8 cellular contexts compared by ENCODE assay signal in the genomic region with DNA sequence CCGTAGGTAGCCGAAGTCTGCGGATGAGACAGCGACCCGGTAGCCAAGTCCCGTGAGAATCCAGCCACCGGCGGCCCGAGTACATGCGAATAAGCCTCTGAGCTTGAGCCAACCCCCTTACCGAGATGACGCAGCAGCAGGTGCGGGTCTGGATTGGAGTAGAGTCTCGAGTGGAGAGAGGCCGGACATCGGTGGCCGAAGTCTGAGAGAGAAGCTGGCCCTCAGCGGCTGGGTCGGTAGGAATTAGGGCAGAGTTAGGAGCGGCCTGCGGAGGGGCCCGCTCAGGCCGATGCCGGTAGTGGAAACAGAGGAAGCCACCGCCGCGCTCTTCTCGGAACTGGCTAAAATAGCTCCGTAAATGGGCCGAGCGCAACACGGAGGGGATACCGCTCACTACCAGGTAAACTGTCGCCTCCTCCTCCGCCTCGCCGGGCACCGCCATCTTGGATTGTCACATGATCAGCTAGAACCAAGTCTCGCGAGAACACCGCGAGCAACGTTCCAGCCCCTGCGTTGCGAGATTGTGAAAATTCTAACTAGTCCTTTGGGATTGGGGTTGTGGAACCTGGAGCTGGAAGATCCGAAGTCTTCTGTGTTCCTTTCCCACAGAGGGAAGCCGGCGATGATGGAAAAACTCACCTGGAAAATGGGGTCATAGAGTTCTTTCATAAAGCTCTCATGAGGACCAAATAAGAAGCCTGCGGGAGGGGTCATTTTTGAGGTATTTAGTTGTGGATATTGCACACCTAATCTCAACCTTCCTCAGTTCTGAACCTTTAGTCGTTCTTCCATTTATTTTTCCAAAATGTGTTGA. TPM values are rescaled to one million over a fixed set of nuclear protein-coding genes. Genes with fewer than 3 reads are reported as not detected.
A peak's percentile ranks its signal among the peaks of the same experiment; 100 is the strongest.
DNase-seq lines count a peak whose midpoint lies in the region; ATAC-seq and TF ChIP-seq lines count a peak whose summit lies in the region.

A gene with protein sequence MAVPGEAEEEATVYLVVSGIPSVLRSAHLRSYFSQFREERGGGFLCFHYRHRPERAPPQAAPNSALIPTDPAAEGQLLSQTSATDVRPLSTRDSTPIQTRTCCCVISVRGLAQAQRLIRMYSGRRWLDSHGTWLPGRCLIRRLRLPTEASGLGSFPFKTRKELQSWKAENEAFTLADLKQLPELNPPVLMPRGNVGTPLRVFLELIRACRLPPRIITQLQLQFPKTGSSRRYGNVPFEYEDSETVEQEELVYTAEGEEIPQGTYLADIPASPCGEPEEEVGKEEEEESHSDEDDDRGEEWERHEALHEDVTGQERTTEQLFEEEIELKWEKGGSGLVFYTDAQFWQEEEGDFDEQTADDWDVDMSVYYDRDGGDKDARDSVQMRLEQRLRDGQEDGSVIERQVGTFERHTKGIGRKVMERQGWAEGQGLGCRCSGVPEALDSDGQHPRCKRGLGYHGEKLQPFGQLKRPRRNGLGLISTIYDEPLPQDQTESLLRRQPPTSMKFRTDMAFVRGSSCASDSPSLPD (minus strand): TSS at position 467 of the 814 bp plus-strand sequence. CDS start 25 bp downstream, at position 442.

- H3K9me3 ChIP-seq in ES-I3 (ENCODE audit: control insufficient read depth, insufficient read depth, low read length) (no peaks in the 10 kb centered on the region), left ventricle myocardium inferior (replicated peaks) (no peaks in the 10 kb centered on the region), transverse colon (no peaks in the 10 kb centered on the region)

- in situ Hi-C loops in transverse colon (cut with MboI; ENCODE audit: low pct_ligation_motif_present in 1 of 4, low pct_unique_long_range_greater_than_20kb in 1 of 4, low sequenced_read_pairs in 3 of 4) = no loop called here

- H3K4me1 ChIP-seq in ES-I3 (ENCODE audit: insufficient read depth, low read length) = peaks cover 5% of the 10 kb centered on the region; the same call in 1 of the 2 replicates
- peaks cover 38% of the 10 kb centered on the region for H3K4me1 ChIP-seq in left ventricle myocardium inferior
- peaks cover 8 to 23% (median 19%) of the 10 kb centered on the region in 4 donors for H3K4me1 ChIP-seq in transverse colon

- TF ChIP-seq CTCF in left ventricle myocardium inferior (IDR thresholded peaks at IDR 0.05; ENCODE audit: borderline replicate concordance) = no peak
- no peak for TF ChIP-seq CTCF in transverse colon (IDR thresholded peaks at IDR 0.05)

- H3K36me3 ChIP-seq in ES-I3 (ENCODE audit: insufficient read depth, low read length) = no peaks in the 10 kb centered on the region
- peaks cover 32% of the 10 kb centered on the region for H3K36me3 ChIP-seq in left ventricle myocardium inferior
- H3K36me3 ChIP-seq in transverse colon = peaks cover 0 to 8% (median 4%) of the 10 kb centered on the region in 4 donors

- peak within 1 kb of the TSS; percentile 96 for H3K4me3 ChIP-seq in left ventricle myocardium inferior
- peak within 1 kb of the TSS; percentile 62 to 96 (median 71) for H3K4me3 ChIP-seq in transverse colon

- peak within 1 kb of the TSS; percentile 82 for H3K27ac ChIP-seq in angular gyrus (ENCODE audit: low read depth, low read length)
- H3K27ac ChIP-seq in left ventricle myocardium inferior (replicated peaks) = peak within 1 kb of the TSS; percentile 90
- peak within 1 kb of the TSS; percentile 85 to 90 (median 89) for H3K27ac ChIP-seq in transverse colon

- H3K27me3 ChIP-seq in left ventricle myocardium inferior (ENCODE audit: low read depth) = no peaks in the 10 kb centered on the region
- no peaks in the 10 kb centered on the region for H3K27me3 ChIP-seq in transverse colon

- TF ChIP-seq EP300 in transverse colon (IDR thresholded peaks at IDR 0.05; ENCODE audit: low read depth) = no peak

- peak within 1 kb of the TSS; percentile 97 for H3K9ac ChIP-seq in ES-I3 (ENCODE audit: low read depth, low read length)

- peak; percentile 79 for TF ChIP-seq POLR2A in transverse colon (IDR thresholded peaks at IDR 0.05)

- 0 to 1% methylated on average over 2 to 48 of the region's 50 CpGs for WGBS in transverse colon (ENCODE audit: low coverage in 1 of 2), 2 donors

- ATAC-seq in HG02642 (IDR thresholded peaks at IDR 0.05; ENCODE audit: poor library complexity, unreplicated experiment) = peak; percentile 85

- intact Hi-C loops in left ventricle myocardium inferior (cut with micrococcal nuclease) (no loop called here), posterior cingulate gyrus (cut with DNase I) (no loop called here), transverse colon (cut with DNase I; ENCODE audit: low total_unique reads) (no loop called here)

- peak; percentile 88 for DNase-seq in NCI-H1694 (lab: John Stamatoyannopoulos, UW)
- peak; percentile 67 to 91 (median 79) for DNase-seq in T-helper 2 cell
- peak; percentile 92 for DNase-seq in left ventricle myocardium inferior
- DNase-seq in posterior cingulate gyrus = peak; percentile 85 to 98 (median 89)
- peak; percentile 93 for DNase-seq in transverse colon

RNA-seq across cellular contexts. Expression of the gene that starts here (rescaled TPM):
- total RNA-seq in left ventricle myocardium inferior (7.9 TPM), transverse colon (10 to 100 TPM in 2 of 4 donors, 1 to 10 TPM in 2; 3.2 to 35.9 (median 10.7) TPM)

Comparison
In these comparisons a context has a peak if more than half of its experiments do, and no peak if none do; other contexts are left out.
1. Peak in every context shown above with its lines: DNase-seq, ATAC-seq, H3K4me3 ChIP-seq and H3K27ac ChIP-seq.